ENCODE assay signal across 8 cellular contexts in genomic region chr12:47357006-47357405, GRCh38.
DNase-seq lines count a peak whose midpoint lies in the region; ATAC-seq and TF ChIP-seq lines count a peak whose summit lies in the region.
"Not testable (repeated sequence)": the region's sequence is repeated elsewhere in the genome, so short reads cannot be mapped to it uniquely, and the experiment has no call there.

No MANE protein-coding gene starts in this region.

- POLR2A ChIA-PET in CD4-positive, alpha-beta memory T cell (lab: Charles Lee; ENCODE audit: partially characterized antibody): interaction anchor here (0.9 to 1.5 kb wide), 6 partner anchors 10 to 149 kb away, joined by 3 to 4 read pairs (median 4); no protein-coding TSS in a partner anchor
- POLR2A ChIA-PET in activated CD4-positive, alpha-beta T cell treated with anti-CD3 and anti-CD28 coated beads for 36 hours (lab: Charles Lee): interaction anchor here (1.2 kb wide), 2 partner anchors 33 to 39 kb away, joined by 4 to 5 read pairs; no protein-coding TSS in a partner anchor
- POLR2A ChIA-PET in naive thymus-derived CD8-positive, alpha-beta T cell (lab: Charles Lee): interaction anchor here (0.8 to 1.5 kb wide), 4 partner anchors 35 to 141 kb away, joined by 3 to 7 read pairs (median 4); no protein-coding TSS in a partner anchor

- not testable (repeated sequence) for H3K27me3 Mint-ChIP-seq in CD4-positive, alpha-beta memory T cell; activated CD4-positive, alpha-beta T cell treated with anti-CD3 and anti-CD28 coated beads for 36 hours; activated T-cell treated with anti-CD3 and anti-CD28 coated beads, Interleukin-2, amount 50 U/mL, for 24 hours; activated naive CD4-positive, alpha-beta T cell treated with anti-CD3 and anti-CD28 coated beads, Interleukin-2, amount 50 U/mL, for 24 hours; naive thymus-derived CD8-positive, alpha-beta T cell; stimulated activated naive CD8-positive, alpha-beta T cell treated with anti-CD3 and anti-CD28 coated beads, Interleukin-15, Interleukin-2, amounts not matched to agents 100 ng/mL and 50 ng/mL, for 24 hours

- not testable (repeated sequence) for H3K36me3 ChIP-seq in CD4-positive, alpha-beta memory T cell (ENCODE audit: insufficient read depth, low read length); OCI-LY3 (replicated peaks; ENCODE audit: low read depth, low read length); colonic mucosa

- DNase-seq in CD4-positive, alpha-beta memory T cell; activated CD4-positive, alpha-beta T cell treated with anti-CD3 and anti-CD28 coated beads for 36 hours; activated T-cell treated with anti-CD3 and anti-CD28 coated beads, Interleukin-2, amount 50 U/mL, for 24 hours; colonic mucosa; naive thymus-derived CD8-positive, alpha-beta T cell: not testable (repeated sequence)

- not testable (repeated sequence) for ATAC-seq in activated CD4-positive, alpha-beta T cell treated with anti-CD3 and anti-CD28 coated beads for 36 hours; naive thymus-derived CD8-positive, alpha-beta T cell

- peaks cover 53 to 72% (median 62%) of the 10 kb centered on the region in 4 donors for H3K4me1 Mint-ChIP-seq in CD4-positive, alpha-beta memory T cell
- H3K4me1 Mint-ChIP-seq in activated CD4-positive, alpha-beta T cell treated with anti-CD3 and anti-CD28 coated beads for 36 hours: peaks cover 87% of the 10 kb centered on the region
- H3K4me1 Mint-ChIP-seq in activated T-cell treated with anti-CD3 and anti-CD28 coated beads, Interleukin-2, amount 50 U/mL, for 24 hours (ENCODE audit: low read depth): peaks cover 87% of the 10 kb centered on the region
- peaks cover 86% of the 10 kb centered on the region for H3K4me1 Mint-ChIP-seq in activated naive CD4-positive, alpha-beta T cell treated with anti-CD3 and anti-CD28 coated beads, Interleukin-2, amount 50 U/mL, for 24 hours
- H3K4me1 Mint-ChIP-seq in naive thymus-derived CD8-positive, alpha-beta T cell: peaks cover 52 to 81% (median 78%) of the 10 kb centered on the region in 4 donors
- peaks cover 91% of the 10 kb centered on the region for H3K4me1 Mint-ChIP-seq in stimulated activated naive CD8-positive, alpha-beta T cell treated with anti-CD3 and anti-CD28 coated beads, Interleukin-15, Interleukin-2, amounts not matched to agents 100 ng/mL and 50 ng/mL, for 24 hours (ENCODE audit: low read depth)

- not testable (repeated sequence) for H3K27me3 ChIP-seq in CD4-positive, alpha-beta memory T cell (ENCODE audit: insufficient read depth, low read length); OCI-LY3 (ENCODE audit: low read depth, low read length); colonic mucosa

- intact Hi-C loops in CD4-positive, alpha-beta memory T cell (cut with micrococcal nuclease); colonic mucosa (cut with DNase I): not testable (repeated sequence)
- intact Hi-C loops in activated CD4-positive, alpha-beta T cell treated with anti-CD3 and anti-CD28 coated beads for 36 hours (cut with DNase I, micrococcal nuclease): loop anchor here (2.0 to 10.0 kb wide), 8 partner anchors 35 to 982 kb away; partner anchors contain the start of genes RPAP3 (in 1 of the 2) and SLC38A2 (in 1 of the 2)

- CTCF ChIA-PET in CD4-positive, alpha-beta memory T cell (lab: Charles Lee; ENCODE audit: partially characterized antibody): interaction anchor here (0.7 to 2.6 kb wide), 4 partner anchors 8 to 277 kb away, joined by 3 to 8 read pairs (median 4); partner anchors contain the start of gene AMIGO2
- CTCF ChIA-PET in activated CD4-positive, alpha-beta T cell treated with anti-CD3 and anti-CD28 coated beads for 36 hours (lab: Charles Lee): interaction anchor here (0.8 to 2.7 kb wide), 6 partner anchors 34 to 137 kb away, joined by 3 to 12 read pairs (median 4); no protein-coding TSS in a partner anchor

- H3K4me1 ChIP-seq in CD4-positive, alpha-beta memory T cell (ENCODE audit: insufficient read depth, low read length): peaks cover 59% of the 10 kb centered on the region
- peaks cover 68% of the 10 kb centered on the region for H3K4me1 ChIP-seq in OCI-LY3 (ENCODE audit: low read length)
- H3K4me1 ChIP-seq in colonic mucosa: not testable (repeated sequence)

- peak overlapping the region; percentile 70 for H3K4me2 ChIP-seq in OCI-LY3 (ENCODE audit: low read length)

- H3K79me2 ChIP-seq in OCI-LY3 (ENCODE audit: low read length): not testable (repeated sequence)

- peak overlapping the region in 5 of 7 donors; percentile 14 to 85 (median 38) for H3K27ac Mint-ChIP-seq in CD4-positive, alpha-beta memory T cell
- H3K27ac Mint-ChIP-seq in activated CD4-positive, alpha-beta T cell treated with anti-CD3 and anti-CD28 coated beads for 36 hours: peak overlapping the region; percentile 100
- peak overlapping the region; percentile 99 for H3K27ac Mint-ChIP-seq in activated T-cell treated with anti-CD3 and anti-CD28 coated beads, Interleukin-2, amount 50 U/mL, for 24 hours
- H3K27ac Mint-ChIP-seq in activated naive CD4-positive, alpha-beta T cell treated with anti-CD3 and anti-CD28 coated beads, Interleukin-2, amount 50 U/mL, for 24 hours: peak overlapping the region; percentile 100
- H3K27ac Mint-ChIP-seq in naive thymus-derived CD8-positive, alpha-beta T cell: peak overlapping the region in 8 of 10 donors; percentile 47 to 94 (median 88)
- H3K27ac Mint-ChIP-seq in stimulated activated naive CD8-positive, alpha-beta T cell treated with anti-CD3 and anti-CD28 coated beads, Interleukin-15, Interleukin-2, amounts not matched to agents 100 ng/mL and 50 ng/mL, for 24 hours: peak overlapping the region; percentile 99

- H3K4me3 ChIP-seq in CD4-positive, alpha-beta memory T cell (ENCODE audit: low read length in 2 of 2); colonic mucosa: not testable (repeated sequence)
- peak overlapping the region; percentile 31 for H3K4me3 ChIP-seq in OCI-LY3 (ENCODE audit: low read length)

- not testable (repeated sequence) for H3K27ac ChIP-seq in CD4-positive, alpha-beta memory T cell (ENCODE audit: low read depth, low read length)
- H3K27ac ChIP-seq in OCI-LY3 (ENCODE audit: low read length) (peak overlapping the region; percentile 99), colonic mucosa (peak overlapping the region; percentile 30)

- not testable (repeated sequence) for H2AFZ ChIP-seq in OCI-LY3 (ENCODE audit: low read depth, low read length)

- H3K4me3 Mint-ChIP-seq in CD4-positive, alpha-beta memory T cell: peak overlapping the region in 2 of 8 donors; percentile 76 to 82
- H3K4me3 Mint-ChIP-seq in activated CD4-positive, alpha-beta T cell treated with anti-CD3 and anti-CD28 coated beads for 36 hours: peak overlapping the region; percentile 58
- H3K4me3 Mint-ChIP-seq in activated T-cell treated with anti-CD3 and anti-CD28 coated beads, Interleukin-2, amount 50 U/mL, for 24 hours: peak overlapping the region; percentile 69
- H3K4me3 Mint-ChIP-seq in activated naive CD4-positive, alpha-beta T cell treated with anti-CD3 and anti-CD28 coated beads, Interleukin-2, amount 50 U/mL, for 24 hours: peak overlapping the region; percentile 74
- peak overlapping the region in 5 of 10 donors; percentile 10 to 41 (median 18) for H3K4me3 Mint-ChIP-seq in naive thymus-derived CD8-positive, alpha-beta T cell
- H3K4me3 Mint-ChIP-seq in stimulated activated naive CD8-positive, alpha-beta T cell treated with anti-CD3 and anti-CD28 coated beads, Interleukin-15, Interleukin-2, amounts not matched to agents 100 ng/mL and 50 ng/mL, for 24 hours: peak overlapping the region; percentile 63

- not testable (repeated sequence) for TF ChIP-seq CTCF in OCI-LY3 (IDR thresholded peaks at IDR 0.05; ENCODE audit: low read depth, low read length); colonic mucosa (IDR thresholded peaks at IDR 0.05)

- not testable (repeated sequence) for H3K9me3 Mint-ChIP-seq in CD4-positive, alpha-beta memory T cell; activated CD4-positive, alpha-beta T cell treated with anti-CD3 and anti-CD28 coated beads for 36 hours (ENCODE audit: low read depth)
- peaks cover 11% of the 10 kb centered on the region for H3K9me3 Mint-ChIP-seq in activated T-cell treated with anti-CD3 and anti-CD28 coated beads, Interleukin-2, amount 50 U/mL, for 24 hours
- peaks cover 11% of the 10 kb centered on the region for H3K9me3 Mint-ChIP-seq in activated naive CD4-positive, alpha-beta T cell treated with anti-CD3 and anti-CD28 coated beads, Interleukin-2, amount 50 U/mL, for 24 hours
- peaks cover 0 to 22% (median 5%) of the 10 kb centered on the region in 9 donors for H3K9me3 Mint-ChIP-seq in naive thymus-derived CD8-positive, alpha-beta T cell
- peaks cover 13% of the 10 kb centered on the region for H3K9me3 Mint-ChIP-seq in stimulated activated naive CD8-positive, alpha-beta T cell treated with anti-CD3 and anti-CD28 coated beads, Interleukin-15, Interleukin-2, amounts not matched to agents 100 ng/mL and 50 ng/mL, for 24 hours

- H3K36me3 Mint-ChIP-seq in CD4-positive, alpha-beta memory T cell: not testable (repeated sequence)
- H3K36me3 Mint-ChIP-seq in activated CD4-positive, alpha-beta T cell treated with anti-CD3 and anti-CD28 coated beads for 36 hours (ENCODE audit: low read depth): peaks cover 51% of the 10 kb centered on the region
- peaks cover 74% of the 10 kb centered on the region for H3K36me3 Mint-ChIP-seq in activated T-cell treated with anti-CD3 and anti-CD28 coated beads, Interleukin-2, amount 50 U/mL, for 24 hours (ENCODE audit: low read depth)
- peaks cover 18% of the 10 kb centered on the region for H3K36me3 Mint-ChIP-seq in activated naive CD4-positive, alpha-beta T cell treated with anti-CD3 and anti-CD28 coated beads, Interleukin-2, amount 50 U/mL, for 24 hours
- peaks cover 0 to 18% (median 11%) of the 10 kb centered on the region in 3 donors for H3K36me3 Mint-ChIP-seq in naive thymus-derived CD8-positive, alpha-beta T cell
- peaks cover 48% of the 10 kb centered on the region for H3K36me3 Mint-ChIP-seq in stimulated activated naive CD8-positive, alpha-beta T cell treated with anti-CD3 and anti-CD28 coated beads, Interleukin-15, Interleukin-2, amounts not matched to agents 100 ng/mL and 50 ng/mL, for 24 hours (ENCODE audit: low read depth)

- H4K20me1 ChIP-seq in OCI-LY3 (ENCODE audit: insufficient read depth, low read length): not testable (repeated sequence)

- H3K9ac ChIP-seq in OCI-LY3 (ENCODE audit: low read length): peak overlapping the region; percentile 83
- not testable (repeated sequence) for H3K9ac ChIP-seq in colonic mucosa (ENCODE audit: low read depth in 2 of 2, low read length in 2 of 2)

- H3K9me3 ChIP-seq in CD4-positive, alpha-beta memory T cell (ENCODE audit: control insufficient read depth in 1 of 2, low read length in 2 of 2); OCI-LY3 (ENCODE audit: insufficient read depth, low read length); colonic mucosa: not testable (repeated sequence)

Comparison
In these comparisons a context has a peak if more than half of its experiments do, and no peak if none do; other contexts are left out.
1. H3K27ac Mint-ChIP-seq: peak in every context shown above with its lines; median percentile 100 in activated CD4-positive, alpha-beta T cell treated with anti-CD3 and anti-CD28 coated beads for 36 hours; 100 in activated naive CD4-positive, alpha-beta T cell treated with anti-CD3 and anti-CD28 coated beads, Interleukin-2, amount 50 U/mL, for 24 hours; 99 in activated T-cell treated with anti-CD3 and anti-CD28 coated beads, Interleukin-2, amount 50 U/mL, for 24 hours; 99 in stimulated activated naive CD8-positive, alpha-beta T cell treated with anti-CD3 and anti-CD28 coated beads, Interleukin-15, Interleukin-2, amounts not matched to agents 100 ng/mL and 50 ng/mL, for 24 hours; 88 in naive thymus-derived CD8-positive, alpha-beta T cell; 38 in CD4-positive, alpha-beta memory T cell.